11 cellular contexts compared by ENCODE assay signal in the genomic region with DNA sequence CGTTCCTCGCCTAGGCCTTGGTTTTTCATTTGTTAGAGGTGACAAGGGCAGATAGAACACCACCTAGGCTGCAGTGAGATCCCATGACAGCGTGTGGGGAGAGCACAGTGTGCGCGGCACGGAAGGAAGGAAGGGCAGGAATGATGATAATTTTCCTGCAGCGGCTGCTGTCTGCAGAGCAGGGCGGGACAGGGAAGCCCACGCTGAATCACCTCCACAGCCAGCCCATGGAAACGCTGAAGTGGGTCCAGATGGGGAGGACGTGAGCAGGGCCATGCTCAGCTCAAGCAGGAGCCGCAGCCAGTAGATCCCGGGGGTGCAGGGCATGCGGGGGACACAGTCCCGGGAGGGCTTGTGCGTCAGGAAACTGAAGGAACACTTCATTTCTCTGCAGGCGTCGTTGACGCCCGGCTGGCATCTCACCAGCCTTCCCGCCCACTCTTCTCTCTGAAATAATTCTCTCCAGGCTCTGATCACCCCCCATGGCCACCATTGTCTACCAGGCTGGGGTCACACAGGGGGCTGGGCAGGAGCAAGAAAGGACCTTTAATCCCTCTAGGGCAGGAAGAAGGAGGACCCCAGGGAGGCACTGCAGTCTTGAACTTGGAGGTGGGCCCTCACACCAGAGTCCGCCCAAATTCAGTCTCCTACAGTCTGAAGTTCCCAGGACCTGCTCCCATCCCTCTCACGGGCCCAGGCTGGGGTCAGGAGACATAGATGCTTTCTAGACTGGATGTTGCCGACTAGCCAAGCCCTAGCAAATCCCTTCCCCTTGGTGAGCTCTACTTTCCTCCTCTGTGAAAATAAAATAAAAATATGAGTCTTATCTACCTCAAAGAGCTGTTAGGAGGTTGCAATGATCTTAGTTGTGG. TPM values are rescaled to one million over a fixed set of nuclear protein-coding genes. Genes with fewer than 3 reads are reported as not detected.
A peak's percentile ranks its signal among the peaks of the same experiment; 100 is the strongest.
DNase-seq lines count a peak whose midpoint lies in the region; FAIRE-seq and TF ChIP-seq lines count a peak whose summit lies in the region.
"Had no signal": no experiment of that assay in that cellular context is flagged by ENCODE, and none has a peak within 500 bp of the region (broad histone marks: within the 10 kb centered on the region; RNA-seq: fewer than 3 reads in every experiment).

No MANE protein-coding gene starts in this region.

- H3K4me1 ChIP-seq in ovary (ENCODE audit: insufficient read depth): peaks cover 46% of the 10 kb centered on the region
- H3K4me1 ChIP-seq in Peyer's patch: peaks cover 5 to 51% (median 11%) of the 10 kb centered on the region in 4 donors

- peak; percentile 13 for FAIRE-seq in urothelium cell line (lab: Jason Lieb, UNC)
- FAIRE-seq: A204.1 had no signal

- no peak for TF ChIP-seq CTCF in foreskin fibroblast (IDR thresholded peaks at IDR 0.05; ENCODE audit: low read depth, low read length)
- no peak for TF ChIP-seq CTCF in ovary (IDR thresholded peaks at IDR 0.05)
- TF ChIP-seq CTCF in Peyer's patch (IDR thresholded peaks at IDR 0.05): no peak

- H3K27me3 ChIP-seq in ovary (no peaks in the 10 kb centered on the region), Peyer's patch (no peaks in the 10 kb centered on the region)

- TF ChIP-seq POLR2A in ovary (IDR thresholded peaks at IDR 0.05) (no peak), Peyer's patch (IDR thresholded peaks at IDR 0.05) (no peak), erythroblast (IDR thresholded peaks at IDR 0.05; ENCODE audit: low read length) (no peak)

- DNase-seq in NCI-H524 (lab: John Stamatoyannopoulos, UW): peak; percentile 45 to 90
- no peak for DNase-seq in NCI-H524 treated with DMSO at 0.1 percent for 48 hours (lab: John Stamatoyannopoulos, UW)
- peak; percentile 73 to 84 for DNase-seq in foreskin fibroblast
- peak; percentile 58 to 68 (median 64) for DNase-seq in ovary
- no peak for DNase-seq in urothelium cell line (ENCODE audit: low spot score)
- DNase-seq in Peyer's patch: no peak
- DNase-seq in OCI-M1 (lab: John Stamatoyannopoulos, UW): no peak
- DNase-seq in erythroblast (lab: John Stamatoyannopoulos, UW): no peak
- DNase-seq: activated B cell treated with CpG ODN at 0.5 μM for 24 hours, NCI-H1105 had no signal

- WGBS in ovary, 3 donors: 31 to 35% (median 32%) methylated on average over 24 of the region's 24 CpGs

- TF ChIP-seq EP300 in ovary (IDR thresholded peaks at IDR 0.05): no peak

- H3K36me3 ChIP-seq in ovary: no peaks in the 10 kb centered on the region
- H3K36me3 ChIP-seq in Peyer's patch: peaks cover 0 to 12% (median 0%) of the 10 kb centered on the region in 3 donors

- H3K9me3 ChIP-seq in ovary: no peaks in the 10 kb centered on the region
- no peaks in the 10 kb centered on the region for H3K9me3 ChIP-seq in Peyer's patch

- intact Hi-C loops in ovary (cut with DNase I): no loop called here

- H3K27ac ChIP-seq in ovary: peak overlapping the region in 1 of 2 donors; percentile 64
- peak overlapping the region in 2 of 4 donors; percentile 53 to 55 for H3K27ac ChIP-seq in Peyer's patch

- no peak overlapping the region for H3K4me3 ChIP-seq in foreskin fibroblast (ENCODE audit: low read depth in 1 of 2, low read length in 2 of 2)
- no peak overlapping the region for H3K4me3 ChIP-seq in ovary
- no peak overlapping the region for H3K4me3 ChIP-seq in Peyer's patch

RNA-seq across cellular contexts. Expression of gene SYNPO, which starts 20.9 kb away (rescaled TPM):
- total RNA-seq in ovary (100 to 1,000 TPM in 3 of 7 donors, 10 to 100 TPM in 3, 1 to 10 TPM in 1; 8.3 to 174 (median 70.2) TPM), Peyer's patch (10 to 100 TPM; 28.1 to 93.3 (median 75.8) TPM)
- 10 to 100 TPM; 31.0 to 86.9 TPM for polyA plus RNA-seq in ovary

RNA-seq across cellular contexts. Expression of gene MYOZ3, which starts 41.5 kb away (rescaled TPM):
- total RNA-seq in ovary: 1 to 10 TPM in 4 of 7 donors, under 1 TPM in 3; 0.36 to 2.6 (median 1.2) TPM
- polyA plus RNA-seq in ovary: 1 to 10 TPM; 1.6 to 2.7 TPM
- total RNA-seq in Peyer's patch: under 1 TPM in 1 of 4 donors, not detected in 3; 0.54 TPM

Comparison
In these comparisons a context has a peak if more than half of its experiments do, and no peak if none do; other contexts are left out.
1. DNase-seq: peak in NCI-H524 (2 of 2), foreskin fibroblast (2 of 2) and ovary (5 of 5); none in NCI-H524 treated with DMSO at 0.1 percent for 48 hours (single experiment), urothelium cell line (single experiment), Peyer's patch (0 of 3), OCI-M1 (single experiment) and erythroblast (0 of 2).